9 cellular contexts compared by ENCODE assay signal in genomic region chr9:30075451-30076199, GRCh38.
DNase-seq lines count a peak whose midpoint lies in the region; ATAC-seq and TF ChIP-seq lines count a peak whose summit lies in the region.
"Had no signal": no experiment of that assay in that cellular context is flagged by ENCODE, and none has a peak within 500 bp of the region (broad histone marks: within the 10 kb centered on the region; RNA-seq: fewer than 3 reads in every experiment).

No MANE protein-coding gene starts in this region.

- H3K27me3 ChIP-seq in uterus: no peaks in the 10 kb centered on the region
- H3K27me3 ChIP-seq in CD8-positive, alpha-beta T cell (ENCODE audit: insufficient read depth, low read length): no peaks in the 10 kb centered on the region

- no peak for TF ChIP-seq POLR2A in uterus (IDR thresholded peaks at IDR 0.05)

- no peaks in the 10 kb centered on the region for H3K9me3 ChIP-seq in uterus
- no peaks in the 10 kb centered on the region for H3K9me3 ChIP-seq in CD8-positive, alpha-beta T cell (ENCODE audit: low read length)

- no peak overlapping the region for H3K27ac ChIP-seq in uterus
- no peak overlapping the region for H3K27ac ChIP-seq in CD8-positive, alpha-beta T cell (ENCODE audit: low read depth, low read length)

- no peaks in the 10 kb centered on the region for H3K27me3 Mint-ChIP-seq in CD8-positive, alpha-beta T cell (ENCODE audit: low read depth)

- intact Hi-C loops in uterus (cut with DNase I; ENCODE audit: low total_unique reads) (no loop called here), left cardiac atrium (cut with DNase I) (no loop called here)
- intact Hi-C loops in CD8-positive, alpha-beta T cell (cut with DNase I, micrococcal nuclease): no loop called here

- no peak overlapping the region for H3K27ac Mint-ChIP-seq in CD8-positive, alpha-beta T cell

- no peaks in the 10 kb centered on the region for H3K36me3 Mint-ChIP-seq in CD8-positive, alpha-beta T cell

- no peaks in the 10 kb centered on the region for H3K36me3 ChIP-seq in uterus
- no peaks in the 10 kb centered on the region for H3K36me3 ChIP-seq in CD8-positive, alpha-beta T cell (ENCODE audit: insufficient read depth, low read length)

- H3K4me1 Mint-ChIP-seq in CD8-positive, alpha-beta T cell (ENCODE audit: low read depth): peaks cover 1% of the 10 kb centered on the region

- no peaks in the 10 kb centered on the region for H3K4me1 ChIP-seq in uterus
- no peaks in the 10 kb centered on the region for H3K4me1 ChIP-seq in CD8-positive, alpha-beta T cell (ENCODE audit: insufficient read depth, low read length)

- no peak overlapping the region for H3K4me3 Mint-ChIP-seq in CD8-positive, alpha-beta T cell

- DNase-seq in stimulated activated naive CD4-positive, alpha-beta T cell treated with Interleukin-2 at 50 U/mL for 16 hours (lab: John Stamatoyannopoulos, UW): peak; percentile 41
- DNase-seq in stimulated activated naive CD4-positive, alpha-beta T cell (lab: John Stamatoyannopoulos, UW): no peak
- peak; percentile 12 for DNase-seq in activated T-helper 9 cell treated with anti-CD3 and anti-CD28 coated beads, Interleukin-2, amount 50 U/mL, for 16 hours (ENCODE audit: low read depth)
- DNase-seq in stimulated activated naive CD8-positive, alpha-beta T cell treated with anti-CD3 and anti-CD28 coated beads, Interleukin-15, Interleukin-2, amounts not matched to agents 100 U/mL and 50 U/mL, for 24 hours: peak; percentile 38
- DNase-seq in uterus: no peak
- no peak for DNase-seq in left cardiac atrium
- DNase-seq in CD8-positive, alpha-beta T cell: no peak
- DNase-seq: DND-41 had no signal

- no peaks in the 10 kb centered on the region for H3K9me3 Mint-ChIP-seq in CD8-positive, alpha-beta T cell

- CTCF ChIA-PET in CD8-positive, alpha-beta T cell (lab: Charles Lee): interaction anchor here (0.8 kb wide), 1 partner anchor 30 kb away, joined by 3 read pairs; no protein-coding TSS in a partner anchor

- TF ChIP-seq CTCF in uterus (IDR thresholded peaks at IDR 0.05): no peak
- TF ChIP-seq CTCF in CD8-positive, alpha-beta T cell (IDR thresholded peaks at IDR 0.05): no peak

- peak; percentile 83 for ATAC-seq in HG03175 (IDR thresholded peaks at IDR 0.05; ENCODE audit: unreplicated experiment)
- peak; percentile 63 for ATAC-seq in stimulated activated naive CD8-positive, alpha-beta T cell treated with anti-CD3 and anti-CD28 coated beads, Interleukin-15, Interleukin-2, amounts not matched to agents 100 U/mL and 50 U/mL, for 24 hours
- no peak for ATAC-seq in left cardiac atrium
- no peak for ATAC-seq in CD8-positive, alpha-beta T cell

- H3K4me3 ChIP-seq in uterus: no peak overlapping the region
- no peak overlapping the region for H3K4me3 ChIP-seq in CD8-positive, alpha-beta T cell (ENCODE audit: low read depth, low read length)

- POLR2A ChIA-PET in CD8-positive, alpha-beta T cell (lab: Charles Lee): no interaction called here

Comparison
In these comparisons a context has a peak if more than half of its experiments do, and no peak if none do; other contexts are left out.
1. DNase-seq: peak in stimulated activated naive CD4-positive, alpha-beta T cell treated with Interleukin-2 at 50 U/mL for 16 hours (single experiment), activated T-helper 9 cell treated with anti-CD3 and anti-CD28 coated beads, Interleukin-2, amount 50 U/mL, for 16 hours (single experiment) and stimulated activated naive CD8-positive, alpha-beta T cell treated with anti-CD3 and anti-CD28 coated beads, Interleukin-15, Interleukin-2, amounts not matched to agents 100 U/mL and 50 U/mL, for 24 hours (single experiment); none in stimulated activated naive CD4-positive, alpha-beta T cell (0 of 6), uterus (0 of 2), left cardiac atrium (single experiment) and CD8-positive, alpha-beta T cell (0 of 7).
2. ATAC-seq: peak in HG03175 (single experiment) and stimulated activated naive CD8-positive, alpha-beta T cell treated with anti-CD3 and anti-CD28 coated beads, Interleukin-15, Interleukin-2, amounts not matched to agents 100 U/mL and 50 U/mL, for 24 hours (single experiment); none in left cardiac atrium (0 of 2) and CD8-positive, alpha-beta T cell (single experiment).